ENCODE assay signal across 8 cellular contexts in the genomic region with DNA sequence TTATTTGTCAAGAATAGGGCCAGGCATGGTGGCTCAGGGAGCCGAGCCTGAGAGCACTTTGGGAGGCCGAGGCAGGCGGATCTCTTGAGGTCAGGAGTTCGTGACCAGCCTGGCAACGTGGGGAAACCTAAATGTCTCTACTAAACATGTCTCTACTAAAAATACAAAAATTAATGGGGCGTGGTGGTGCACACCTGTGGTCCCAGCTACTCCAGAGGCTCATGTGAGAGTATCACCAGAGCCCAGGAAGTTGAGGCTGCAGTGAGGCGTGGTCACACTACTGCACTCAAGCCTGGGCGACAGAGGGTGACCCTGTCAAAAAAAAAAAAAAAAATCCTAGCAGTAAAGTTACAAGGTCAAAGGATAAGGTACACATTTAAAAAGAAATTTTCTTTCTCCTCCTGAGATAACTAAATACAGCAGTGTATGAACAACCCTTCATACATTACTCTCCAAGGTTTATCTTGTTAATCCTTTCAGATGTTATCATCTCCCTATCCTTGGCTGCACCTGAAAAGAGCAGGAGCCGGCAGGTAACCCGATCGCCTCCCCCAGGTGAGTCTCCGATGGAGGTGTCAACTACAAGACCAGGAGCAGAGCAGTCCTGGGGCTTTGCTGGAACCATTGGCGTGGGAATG.
DNase-seq lines count a peak whose midpoint lies in the region; ATAC-seq and TF ChIP-seq lines count a peak whose summit lies in the region.

No MANE protein-coding gene starts in this region.

- H3K27ac Mint-ChIP-seq in T-helper 17 cell, result peak overlapping the region; percentile 92
- H3K27ac Mint-ChIP-seq in stimulated activated naive CD8-positive, alpha-beta T cell treated with anti-CD3 and anti-CD28 coated beads, Interleukin-15, amount 100 ng/mL, for 72 hours, result no peak overlapping the region

- H3K27me3 Mint-ChIP-seq in T-helper 17 cell, result no peaks in the 10 kb centered on the region
- H3K27me3 Mint-ChIP-seq in stimulated activated naive CD8-positive, alpha-beta T cell treated with anti-CD3 and anti-CD28 coated beads, Interleukin-15, amount 100 ng/mL, for 72 hours, result no peaks in the 10 kb centered on the region

- peak overlapping the region; percentile 97 for H3K4me3 Mint-ChIP-seq in T-helper 17 cell
- H3K4me3 Mint-ChIP-seq in stimulated activated naive CD8-positive, alpha-beta T cell treated with anti-CD3 and anti-CD28 coated beads, Interleukin-15, amount 100 ng/mL, for 72 hours, result peak overlapping the region; percentile 96 to 97

- H3K4me3 ChIP-seq in iPS-11a (ENCODE audit: low read depth, low read length), result peak overlapping the region; percentile 77

- TF ChIP-seq CTCF in GM13976 (IDR thresholded peaks at IDR 0.05; ENCODE audit: borderline replicate concordance, control extremely low read depth, extremely low read depth, insufficient read depth, missing control alignments), result no peak

- H3K9me3 ChIP-seq in T-helper 17 cell (ENCODE audit: control insufficient read depth, low read length, poor library complexity, severe bottlenecking), result no peaks in the 10 kb centered on the region

- no peaks in the 10 kb centered on the region for H3K9me3 Mint-ChIP-seq in stimulated activated naive CD8-positive, alpha-beta T cell treated with anti-CD3 and anti-CD28 coated beads, Interleukin-15, amount 100 ng/mL, for 72 hours

- DNase-seq in NCI-H2171 treated with DMSO at 0.1 percent for 48 hours (lab: John Stamatoyannopoulos, UW), result peak; percentile 28
- DNase-seq in NCI-H2171 (lab: John Stamatoyannopoulos, UW), result no peak
- no peak for DNase-seq in T-helper 17 cell
- no peak for DNase-seq in stimulated activated naive CD8-positive, alpha-beta T cell treated with anti-CD3 and anti-CD28 coated beads, Interleukin-15, amount 100 ng/mL, for 72 hours
- DNase-seq in GM13976 (ENCODE audit: low spot score), result no peak

- no peaks in the 10 kb centered on the region for H3K36me3 Mint-ChIP-seq in T-helper 17 cell (ENCODE audit: low read depth)

- in situ Hi-C loops in GM13976 (cut with MboI; ENCODE audit: low sequenced_read_pairs, unreplicated experiment), result no loop called here

- ATAC-seq in T-helper 17 cell (no peak), GM21381 (IDR thresholded peaks at IDR 0.05; ENCODE audit: unreplicated experiment) (no peak), GM18858 (IDR thresholded peaks at IDR 0.05; ENCODE audit: unreplicated experiment) (no peak)
- ATAC-seq in stimulated activated naive CD8-positive, alpha-beta T cell treated with anti-CD3 and anti-CD28 coated beads, Interleukin-15, amount 100 ng/mL, for 72 hours, result no peak

- peaks cover 13% of the 10 kb centered on the region for H3K4me1 Mint-ChIP-seq in T-helper 17 cell
- H3K4me1 Mint-ChIP-seq in stimulated activated naive CD8-positive, alpha-beta T cell treated with anti-CD3 and anti-CD28 coated beads, Interleukin-15, amount 100 ng/mL, for 72 hours, result peaks cover 15% of the 10 kb centered on the region
